Comparison of ENCODE assay signal across 20 cellular contexts in genomic region chrX:40853004-40853815, GRCh38.
"Had no signal": no experiment of that assay in that cellular context is flagged by ENCODE, and none has a peak within 500 bp of the region (broad histone marks: within the 10 kb centered on the region; RNA-seq: fewer than 3 reads in every experiment).

No MANE protein-coding gene starts in this region.

- H3K27me3 Mint-ChIP-seq: activated naive CD4-positive, alpha-beta T cell treated with anti-CD3 and anti-CD28 coated beads, Interleukin-2, amount 50 U/mL, for 24 hours had no signal

- DNase-seq: activated CD4-positive, alpha-beta T cell treated with anti-CD3 and anti-CD28 coated beads for 1 hour; activated gamma-delta T cell; activated T-cell treated with anti-CD3 and anti-CD28 coated beads, Interleukin-2, amount 50 U/mL, for 72 hours; dorsolateral prefrontal cortex; foreskin keratinocyte; immature natural killer cell; kidney glomerular epithelial cell; left ventricle myocardium inferior; stimulated activated CD4-positive, alpha-beta T cell treated with anti-CD3 and anti-CD28 coated beads, Interleukin-12 subunit alpha, Interleukin-12 subunit beta, amount 100 ng/mL, for 4 hours; stimulated activated CD4-positive, alpha-beta T cell treated with anti-CD3 and anti-CD28 coated beads, Interleukin-1b, Interleukin-23, amount 100 ng/mL, for 48 hours; stimulated activated naive CD8-positive, alpha-beta T cell treated with anti-CD3 and anti-CD28 coated beads, Interleukin-15, Interleukin-2, amounts not matched to agents 100 U/mL and 50 U/mL, for 24 hours; substantia nigra; tibial artery had no signal

- H3K27ac ChIP-seq: ascending aorta, dorsolateral prefrontal cortex, foreskin keratinocyte, hepatocyte, left ventricle myocardium inferior, prostate gland, right atrium auricular region, tibial artery, VCaP had no signal

- H3K4me1 Mint-ChIP-seq: activated naive CD4-positive, alpha-beta T cell treated with anti-CD3 and anti-CD28 coated beads, Interleukin-2, amount 50 U/mL, for 24 hours; immature natural killer cell had no signal

- H3K9me3 Mint-ChIP-seq: activated naive CD4-positive, alpha-beta T cell treated with anti-CD3 and anti-CD28 coated beads, Interleukin-2, amount 50 U/mL, for 24 hours; activated T-cell treated with anti-CD3 and anti-CD28 coated beads, Interleukin-2, amount 50 U/mL, for 72 hours; immature natural killer cell; T-helper 1 cell treated with Interleukin-12 subunit alpha and Interleukin-12 subunit beta and Interleukin-4 antibody, amounts not matched to agents 30 μg/mL and 1 μg/mL, for 36 hours had no signal

- H3K36me3 ChIP-seq: ascending aorta, left ventricle myocardium inferior, prostate gland, right atrium auricular region, tibial artery had no signal

- H3K9me3 ChIP-seq: ascending aorta, left ventricle myocardium inferior, prostate gland, tibial artery had no signal

- H3K4me3 ChIP-seq: ascending aorta, dorsolateral prefrontal cortex, hepatocyte, left ventricle myocardium inferior, prostate gland, right atrium auricular region, tibial artery had no signal

- H3K27me3 ChIP-seq: ascending aorta, foreskin keratinocyte, hepatocyte, right atrium auricular region, tibial artery had no signal

- H3K36me3 Mint-ChIP-seq: activated naive CD4-positive, alpha-beta T cell treated with anti-CD3 and anti-CD28 coated beads, Interleukin-2, amount 50 U/mL, for 24 hours; immature natural killer cell had no signal

- H3K4me1 ChIP-seq: ascending aorta, left ventricle myocardium inferior, prostate gland, right atrium auricular region, tibial artery had no signal

- ATAC-seq: activated T-cell treated with anti-CD3 and anti-CD28 coated beads, Interleukin-2, amount 50 U/mL, for 72 hours; foreskin keratinocyte had no signal

- H3K27ac Mint-ChIP-seq: activated naive CD4-positive, alpha-beta T cell treated with anti-CD3 and anti-CD28 coated beads, Interleukin-2, amount 50 U/mL, for 24 hours; activated T-cell treated with anti-CD3 and anti-CD28 coated beads, Interleukin-2, amount 50 U/mL, for 72 hours; immature natural killer cell; T-helper 1 cell treated with Interleukin-12 subunit alpha and Interleukin-12 subunit beta and Interleukin-4 antibody, amounts not matched to agents 30 μg/mL and 1 μg/mL, for 36 hours had no signal

- H3K4me3 Mint-ChIP-seq: activated naive CD4-positive, alpha-beta T cell treated with anti-CD3 and anti-CD28 coated beads, Interleukin-2, amount 50 U/mL, for 24 hours; activated T-cell treated with anti-CD3 and anti-CD28 coated beads, Interleukin-2, amount 50 U/mL, for 72 hours; immature natural killer cell; T-helper 1 cell treated with Interleukin-12 subunit alpha and Interleukin-12 subunit beta and Interleukin-4 antibody, amounts not matched to agents 30 μg/mL and 1 μg/mL, for 36 hours had no signal
